ENCODE assay signal across 11 cellular contexts in the genomic region with DNA sequence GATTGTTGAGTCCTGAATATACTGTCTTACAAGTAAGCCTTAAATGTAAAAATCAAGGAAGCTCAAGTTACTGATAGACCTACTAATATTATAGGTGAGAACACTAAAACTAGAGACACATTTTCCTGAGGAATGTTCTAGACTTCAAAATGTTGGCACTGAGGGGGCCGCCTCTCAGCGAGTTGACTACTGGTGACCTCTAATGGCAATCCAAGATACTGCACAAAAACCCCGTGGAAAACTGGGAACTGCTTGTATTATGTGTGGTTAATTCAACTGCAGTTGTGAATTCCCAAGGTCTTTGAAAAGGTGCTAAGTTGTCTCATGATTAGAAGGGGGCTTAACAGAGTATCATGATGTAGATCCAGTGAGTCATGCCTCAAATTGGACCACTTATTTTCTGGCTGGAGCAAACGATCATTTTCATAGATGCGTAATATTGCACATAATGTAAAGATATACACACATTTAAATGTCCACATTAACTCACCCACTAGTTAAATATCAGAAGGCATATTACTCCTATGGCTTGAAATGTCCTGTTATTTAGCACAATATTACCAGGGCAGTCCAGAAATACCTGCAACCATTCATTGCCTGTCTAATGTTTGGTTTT.
DNase-seq lines count a peak whose midpoint lies in the region; ATAC-seq and TF ChIP-seq lines count a peak whose summit lies in the region.
"Had no signal": no experiment of that assay in that cellular context is flagged by ENCODE, and none has a peak within 500 bp of the region (broad histone marks: within the 10 kb centered on the region; RNA-seq: fewer than 3 reads in every experiment).

No MANE protein-coding gene starts in this region.

- peak; percentile 46 for TF ChIP-seq CTCF in osteocyte (IDR thresholded peaks at IDR 0.05)

- no peaks in the 10 kb centered on the region for H3K36me3 Mint-ChIP-seq in osteocyte (ENCODE audit: unreplicated experiment)

- H3K27ac Mint-ChIP-seq in osteocyte (ENCODE audit: unreplicated experiment), result no peak overlapping the region

- no peaks in the 10 kb centered on the region for H3K4me1 Mint-ChIP-seq in osteocyte (ENCODE audit: unreplicated experiment)

- no peak overlapping the region for H3K4me3 Mint-ChIP-seq in osteocyte (ENCODE audit: unreplicated experiment)

- H3K27me3 Mint-ChIP-seq in osteocyte (ENCODE audit: unreplicated experiment), result no peaks in the 10 kb centered on the region

- DNase-seq in NCI-H1105 treated with DMSO at 0.1 percent for 48 hours (lab: John Stamatoyannopoulos, UW) (peak; percentile 9), NCI-H1105 (lab: John Stamatoyannopoulos, UW) (no peak), NAMALWA (ENCODE audit: low spot score) (peak; percentile 24), dermis blood vessel endothelial cell (peak; percentile 9), osteocyte (ENCODE audit: extremely low spot score, unreplicated experiment) (no peak), GDM1 (lab: John Stamatoyannopoulos, UW) (no peak), NCI-H1048 (lab: John Stamatoyannopoulos, UW) (no peak)
- DNase-seq: AML-193, GOT3, NCI-H2227 treated with DMSO at 0.1 percent for 48 hours had no signal

- no peaks in the 10 kb centered on the region for H3K9me3 Mint-ChIP-seq in osteocyte (ENCODE audit: unreplicated experiment)

- ATAC-seq in HG02759 (IDR thresholded peaks at IDR 0.05; ENCODE audit: unreplicated experiment), result no peak

Comparison
In these comparisons a context has a peak if more than half of its experiments do, and no peak if none do; other contexts are left out.
1. DNase-seq: peak in NCI-H1105 treated with DMSO at 0.1 percent for 48 hours (single experiment), NAMALWA (single experiment) and dermis blood vessel endothelial cell (single experiment); none in NCI-H1105 (single experiment), osteocyte (single experiment), GDM1 (single experiment) and NCI-H1048 (single experiment).